Comparison of ENCODE assay signal across 1 cellular context in genomic region chr17:61294286-61294685, GRCh38.
TF ChIP-seq lines count a peak whose summit lies in the region.

No MANE protein-coding gene starts in this region.

TF ChIP-seq in SK-N-SH, 30 proteins besides CTCF, POLR2A, EP300 and RAD21 (continued from another document):
- no peak for TF ChIP-seq ZBTB33 (IDR thresholded peaks at IDR 0.05; ENCODE audit: borderline replicate concordance, low read depth)
- TF ChIP-seq FOSL2 (IDR thresholded peaks at IDR 0.05; ENCODE audit: borderline replicate concordance, low read depth): no peak
- no peak for TF ChIP-seq YY1 (IDR thresholded peaks at IDR 0.05; ENCODE audit: low read depth)
- TF ChIP-seq RFX5 (IDR thresholded peaks at IDR 0.05; ENCODE audit: low read length): no peak
